In the genomic region with DNA sequence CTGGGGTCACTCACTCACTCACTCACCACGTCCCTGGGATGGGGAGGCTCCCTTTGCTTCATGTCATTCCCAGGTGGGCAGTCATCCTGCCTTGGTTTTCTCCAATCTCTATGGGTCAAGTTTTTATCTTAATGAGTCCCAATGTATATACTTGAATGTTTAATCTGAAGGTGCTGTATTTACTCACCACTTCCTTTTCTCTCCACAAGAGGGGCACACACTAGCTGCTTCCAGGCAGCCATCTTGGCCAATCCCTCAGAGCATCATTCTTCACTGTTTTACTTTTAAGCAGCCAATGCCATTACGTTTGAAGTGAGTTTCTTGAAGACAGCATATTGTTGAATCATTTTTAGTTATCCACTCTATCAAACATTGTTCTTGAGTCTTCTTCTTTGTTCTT, we compare ENCODE assay signal across 11 cellular contexts.
A peak's percentile ranks its signal among the peaks of the same experiment; 100 is the strongest.
DNase-seq lines count a peak whose midpoint lies in the region; ATAC-seq, FAIRE-seq and TF ChIP-seq lines count a peak whose summit lies in the region.
"Had no signal": no experiment of that assay in that cellular context is flagged by ENCODE, and none has a peak within 500 bp of the region (broad histone marks: within the 10 kb centered on the region; RNA-seq: fewer than 3 reads in every experiment).

No MANE protein-coding gene starts in this region.

- no peak overlapping the region for H3K56ac ChIP-seq in H1 (replicated peaks; ENCODE audit: insufficient read length, low read depth, low read length)

- TF ChIP-seq CTCF in H1 (IDR thresholded peaks at IDR 0.05; ENCODE audit: control extremely low read depth in 1 of 3, insufficient read depth in 1 of 3, low read depth in 1 of 3, low read length in 3 of 3) (peak in 2 of 3 experiments; percentile 31 to 48; a peak in 2 of 4 replicates), upper lobe of left lung (IDR thresholded peaks at IDR 0.05) (peak in 2 of 6 experiments; percentile 5 to 14)

- ATAC-seq in GM18870 (IDR thresholded peaks at IDR 0.05; ENCODE audit: unreplicated experiment) (peak; percentile 63), HG03520 (IDR thresholded peaks at IDR 0.05; ENCODE audit: unreplicated experiment) (peak; percentile 89), GM19397 (IDR thresholded peaks at IDR 0.05; ENCODE audit: unreplicated experiment) (no peak), upper lobe of left lung (ENCODE audit: low FRiP score in 2 of 2) (no peak)
- ATAC-seq: esophagus mucosa had no signal

- H3K36me3 ChIP-seq in ACC112 (ENCODE audit: insufficient read depth, low read length): no peaks in the 10 kb centered on the region
- no peaks in the 10 kb centered on the region for H3K36me3 ChIP-seq in H1 (ENCODE audit: control insufficient read depth in 2 of 4, insufficient read depth in 4 of 4, low read length in 3 of 4)
- H3K36me3 ChIP-seq in upper lobe of left lung: no peaks in the 10 kb centered on the region

- H3K27me3 ChIP-seq in ACC112 (ENCODE audit: insufficient read depth, low read length) (no peaks in the 10 kb centered on the region), H1 (replicated peaks in 1 of 4; ENCODE audit: control insufficient read depth in 3 of 4, extremely low read depth in 1 of 4, insufficient read depth in 3 of 4, low read length in 3 of 4) (no peaks in the 10 kb centered on the region), upper lobe of left lung (no peaks in the 10 kb centered on the region)

- H2BK120ac ChIP-seq in H1 (replicated peaks; ENCODE audit: low read depth, low read length): no peak overlapping the region

- H3K9me3 ChIP-seq in H1 (ENCODE audit: insufficient read depth in 2 of 2, low read depth in 1 of 2, low read length in 1 of 2): no peaks in the 10 kb centered on the region
- no peaks in the 10 kb centered on the region for H3K9me3 ChIP-seq in upper lobe of left lung

- no peaks in the 10 kb centered on the region for H3K23me2 ChIP-seq in H1 (ENCODE audit: low read depth, low read length)

- H3K4me1 ChIP-seq in ACC112 (ENCODE audit: control insufficient read depth, insufficient read depth, low read length, unreplicated experiment): no peaks in the 10 kb centered on the region
- H3K4me1 ChIP-seq in H1 (replicated peaks in 1 of 4; ENCODE audit: control insufficient read depth in 3 of 4, insufficient read depth in 4 of 4, low read length in 3 of 4): peaks cover 0 to 3% (median under 1%) of the 10 kb centered on the region in 4 experiments; a peak in 2 of 7 replicates
- no peaks in the 10 kb centered on the region for H3K4me1 ChIP-seq in upper lobe of left lung

- CTCF ChIA-PET in H1 (lab: Charles Lee; ENCODE audit: partially characterized antibody): interaction anchor here (0.6 to 1.6 kb wide), 3 partner anchors 10 to 21 kb away, joined by 3 to 9 read pairs (median 4); no protein-coding TSS in a partner anchor

- H4K5ac ChIP-seq in H1 (ENCODE audit: insufficient read length, low read depth, low read length): no peak overlapping the region

- no peak overlapping the region for H4K91ac ChIP-seq in H1 (replicated peaks; ENCODE audit: insufficient read length, low read length)

- no peak overlapping the region for H3K27ac ChIP-seq in ACC112 (ENCODE audit: low read depth, low read length)
- H3K27ac ChIP-seq in H1 (ENCODE audit: low read depth, low read length): no peak overlapping the region
- no peak overlapping the region for H3K27ac ChIP-seq in upper lobe of left lung

- H3K79me1 ChIP-seq in H1 (ENCODE audit: low read depth, low read length): no peaks in the 10 kb centered on the region

- no peak overlapping the region for H3K9ac ChIP-seq in H1 (replicated peaks in 1 of 4; ENCODE audit: extremely low read depth in 1 of 4, low read depth in 3 of 4, low read length in 3 of 4)

- TF ChIP-seq POLR2A in H1 (IDR thresholded peaks at IDR 0.05; ENCODE audit: control extremely low read depth in 1 of 2, low read depth in 2 of 2, low read length in 2 of 2) (no peak), upper lobe of left lung (IDR thresholded peaks at IDR 0.05) (no peak)

- H2BK5ac ChIP-seq in H1 (ENCODE audit: low read depth, low read length): no peak overlapping the region

- no peak overlapping the region for H3K4me2 ChIP-seq in H1 (ENCODE audit: insufficient read depth in 1 of 2, low read depth in 2 of 2, low read length in 2 of 2)

- H2BK20ac ChIP-seq in H1 (ENCODE audit: low read length): no peak overlapping the region

- peak; percentile 39 for FAIRE-seq in H1 (lab: Jason Lieb, UNC)
- FAIRE-seq: G401.6 had no signal

- 87% methylated on average over 2 of the region's 2 CpGs; no CpG with 5 or more reads in 1 of the 2 experiments for WGBS in H1 (ENCODE audit: extremely low coverage in 1 of 2, insufficient coverage in 1 of 2, insufficient read length in 1 of 2, insufficient replicate concordance in 2 of 2, low coverage in 1 of 2, low lambda C conversion rate in 2 of 2, missing lambda C conversion rate in 1 of 2), 2 experiments
- 88 to 89% methylated on average over 2 of the region's 2 CpGs for WGBS in upper lobe of left lung, 2 donors

- no peak for DNase-seq in H1 (ENCODE audit: low read depth in 1 of 2, low spot score in 2 of 2)
- no peak for DNase-seq in upper lobe of left lung
- no peak for DNase-seq in activated CD4-positive, CD25-positive, alpha-beta regulatory T cell treated with anti-CD3 and anti-CD28 coated beads, Interleukin-2, amount 50 U/mL, for 72 hours
- no peak for DNase-seq in activated gamma-delta T cell (lab: John Stamatoyannopoulos, UW)
- DNase-seq: activated CD4-positive, alpha-beta T cell treated with anti-CD3 and anti-CD28 coated beads, Interleukin-2, amount 10 ng/mL, durations not matched to agents 7 days and 5 days had no signal

- no peak overlapping the region for H3K14ac ChIP-seq in H1 (ENCODE audit: insufficient read length)

- peak; percentile 30 to 42 for TF ChIP-seq RAD21 in H1 (IDR thresholded peaks at IDR 0.05 in 1 of 2, conservative IDR thresholded peaks at IDR 0.05 in 1 of 2; ENCODE audit: low read depth in 2 of 2, low read length in 2 of 2)

- TF ChIP-seq EP300 in H1 (IDR thresholded peaks at IDR 0.05; ENCODE audit: borderline replicate concordance in 1 of 2, low read depth in 2 of 2, low read length in 2 of 2) (no peak), upper lobe of left lung (IDR thresholded peaks at IDR 0.05) (no peak)

- POLR2A ChIA-PET in H1 (lab: Charles Lee; ENCODE audit: partially characterized antibody): no interaction called here

- H4K8ac ChIP-seq in H1 (ENCODE audit: extremely low read depth, insufficient read depth, low read length): no peak overlapping the region

- H3K18ac ChIP-seq in H1 (ENCODE audit: extremely low read depth, low read length): no peak overlapping the region

- H4K20me1 ChIP-seq in H1 (replicated peaks in 1 of 2; ENCODE audit: control insufficient read depth in 1 of 2, insufficient read depth in 2 of 2, low read length in 2 of 2): no peaks in the 10 kb centered on the region

- H3K4me3 ChIP-seq in ACC112 (ENCODE audit: low read depth, low read length): no peak overlapping the region
- H3K4me3 ChIP-seq in H1 (ENCODE audit: extremely low read depth in 1 of 4, insufficient read depth in 2 of 4, low read depth in 3 of 4, low read length in 4 of 4): no peak overlapping the region
- no peak overlapping the region for H3K4me3 ChIP-seq in upper lobe of left lung

- H2BK15ac ChIP-seq in H1 (ENCODE audit: low read length): no peak overlapping the region

- peak overlapping the region; percentile 53 for H2AFZ ChIP-seq in ACC112 (ENCODE audit: low read length, unreplicated experiment)
- no peak overlapping the region for H2AFZ ChIP-seq in H1 (ENCODE audit: low read length)

- H3K23ac ChIP-seq in H1 (ENCODE audit: insufficient read length): no peak overlapping the region

- no peak overlapping the region for H2AK5ac ChIP-seq in H1 (ENCODE audit: low read depth, low read length)

- H3K79me2 ChIP-seq in ACC112 (ENCODE audit: control insufficient read depth, insufficient read depth, low read length, unreplicated experiment) (no peaks in the 10 kb centered on the region), H1 (ENCODE audit: control insufficient read depth in 1 of 2, insufficient read depth in 2 of 2, low read length in 2 of 2) (no peaks in the 10 kb centered on the region)

- no peak overlapping the region for H3K4ac ChIP-seq in H1 (replicated peaks; ENCODE audit: insufficient read length, low read depth, low read length)

- no peak overlapping the region for H2BK12ac ChIP-seq in H1 (ENCODE audit: low read depth, low read length)

TF ChIP-seq in H1, 55 proteins besides CTCF, POLR2A, EP300 and RAD21:
- TF ChIP-seq YY1 (IDR thresholded peaks at IDR 0.05; ENCODE audit: low read depth, low read length) (peak; percentile 94), TAF7 (optimal IDR thresholded peaks at IDR 0.05; ENCODE audit: borderline replicate concordance, low read depth, low read length) (no peak)

Comparison
In these comparisons a context has a peak if more than half of its experiments do, and no peak if none do; other contexts are left out.
1. ATAC-seq: peak in GM18870 (single experiment) and HG03520 (single experiment); none in GM19397 (single experiment) and upper lobe of left lung (0 of 2).